18 cellular contexts compared by ENCODE assay signal in the genomic region with DNA sequence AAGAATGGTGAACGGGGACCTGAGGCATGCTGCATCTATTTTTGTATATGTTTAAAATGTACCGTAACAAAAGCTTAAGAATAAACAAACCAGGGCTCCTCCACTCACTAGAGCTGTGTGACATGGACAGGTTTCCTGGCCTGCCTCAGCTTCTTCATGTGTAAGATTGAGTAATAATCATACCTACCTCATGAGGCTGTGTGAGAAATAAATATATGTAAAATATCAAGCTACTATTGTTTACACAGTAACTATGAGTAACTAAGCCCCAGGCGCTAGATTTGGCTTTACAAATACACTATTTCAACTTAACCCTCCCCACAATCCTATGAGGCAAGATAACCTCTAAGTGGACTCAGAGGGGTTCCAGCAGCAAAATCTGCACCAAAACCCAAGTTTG.
DNase-seq lines count a peak whose midpoint lies in the region; ATAC-seq and TF ChIP-seq lines count a peak whose summit lies in the region.
"Had no signal": no experiment of that assay in that cellular context is flagged by ENCODE, and none has a peak within 500 bp of the region (broad histone marks: within the 10 kb centered on the region; RNA-seq: fewer than 3 reads in every experiment).

No MANE protein-coding gene starts in this region.

- H3K27ac Mint-ChIP-seq in natural killer cell treated with Interleukin-12 subunit alpha and Interleukin-12 subunit beta and Interleukin-15 and Interleukin-18, amount 100 ng/mL, for 72 hours = no peak overlapping the region
- H3K27ac Mint-ChIP-seq: activated naive CD4-positive, alpha-beta T cell treated with anti-CD3 and anti-CD28 coated beads for 36 hours; B cell had no signal

- H3K4me3 Mint-ChIP-seq in natural killer cell treated with Interleukin-12 subunit alpha and Interleukin-12 subunit beta and Interleukin-15 and Interleukin-18, amount 100 ng/mL, for 72 hours = no peak overlapping the region
- H3K4me3 Mint-ChIP-seq: activated naive CD4-positive, alpha-beta T cell treated with anti-CD3 and anti-CD28 coated beads for 36 hours; B cell had no signal

- no peak overlapping the region for H3K4me3 ChIP-seq in astrocyte of the spinal cord (ENCODE audit: low read depth, low read length)
- H3K4me3 ChIP-seq: GM12878, prostate gland, transverse colon had no signal

- ATAC-seq in natural killer cell treated with Interleukin-12 subunit alpha and Interleukin-12 subunit beta and Interleukin-15 and Interleukin-18, amount 100 ng/mL, for 72 hours = no peak
- ATAC-seq: GM12878 had no signal

- H3K9me3 Mint-ChIP-seq in natural killer cell treated with Interleukin-12 subunit alpha and Interleukin-12 subunit beta and Interleukin-15 and Interleukin-18, amount 100 ng/mL, for 72 hours = no peaks in the 10 kb centered on the region
- H3K9me3 Mint-ChIP-seq: activated naive CD4-positive, alpha-beta T cell treated with anti-CD3 and anti-CD28 coated beads for 36 hours had no signal

- in situ Hi-C loops in astrocyte of the spinal cord (cut with HindIII; ENCODE audit: low sequenced_read_pairs) = no loop called here

- no peaks in the 10 kb centered on the region for H3K36me3 Mint-ChIP-seq in natural killer cell treated with Interleukin-12 subunit alpha and Interleukin-12 subunit beta and Interleukin-15 and Interleukin-18, amount 100 ng/mL, for 72 hours

- no peaks in the 10 kb centered on the region for H3K27me3 Mint-ChIP-seq in natural killer cell treated with Interleukin-12 subunit alpha and Interleukin-12 subunit beta and Interleukin-15 and Interleukin-18, amount 100 ng/mL, for 72 hours
- H3K27me3 Mint-ChIP-seq: B cell had no signal

- H3K4me1 Mint-ChIP-seq in natural killer cell treated with Interleukin-12 subunit alpha and Interleukin-12 subunit beta and Interleukin-15 and Interleukin-18, amount 100 ng/mL, for 72 hours (ENCODE audit: low read depth in 2 of 2) = no peaks in the 10 kb centered on the region
- H3K4me1 Mint-ChIP-seq: B cell had no signal

- TF ChIP-seq CTCF in AG09319 (IDR thresholded peaks at IDR 0.05; ENCODE audit: low read depth, low read length) = no peak
- TF ChIP-seq CTCF in astrocyte of the spinal cord (IDR thresholded peaks at IDR 0.05; ENCODE audit: low read depth, low read length) = no peak

- DNase-seq in AG09319 (ENCODE audit: extremely low read depth, low read depth) (peak; percentile 20), NCI-H1048 (lab: John Stamatoyannopoulos, UW) (peak; percentile 51), astrocyte of the spinal cord (ENCODE audit: low read depth, low spot score) (peak; percentile 29), iris pigment epithelial cell (ENCODE audit: low read depth) (peak; percentile 84), NCI-H146 treated with DMSO at 0.1 percent for 48 hours (lab: John Stamatoyannopoulos, UW; ENCODE audit: unreplicated experiment) (no peak), T-helper 1 cell (no peak), NCI-H1092 treated with DMSO at 0.1 percent for 48 hours (lab: John Stamatoyannopoulos, UW) (no peak)
- DNase-seq in natural killer cell treated with Interleukin-12 subunit alpha and Interleukin-12 subunit beta and Interleukin-15 and Interleukin-18, amount 100 ng/mL, for 72 hours (ENCODE audit: low spot score) = no peak
- DNase-seq: activated naive CD4-positive, alpha-beta T cell treated with anti-CD3 and anti-CD28 coated beads for 36 hours; DMS79; foreskin melanocyte; islet precursor cell; NCI-H1417 treated with DMSO at 0.1 percent for 48 hours; SIG-M5; transverse colon had no signal

Comparison
In these comparisons a context has a peak if more than half of its experiments do, and no peak if none do; other contexts are left out.
1. DNase-seq: peak in AG09319 (single experiment), NCI-H1048 (single experiment), astrocyte of the spinal cord (single experiment) and iris pigment epithelial cell (single experiment); none in NCI-H146 treated with DMSO at 0.1 percent for 48 hours (single experiment), T-helper 1 cell (0 of 5), natural killer cell treated with Interleukin-12 subunit alpha and Interleukin-12 subunit beta and Interleukin-15 and Interleukin-18, amount 100 ng/mL, for 72 hours (single experiment) and NCI-H1092 treated with DMSO at 0.1 percent for 48 hours (single experiment).